28 cellular contexts compared by ENCODE assay signal in the genomic region with DNA sequence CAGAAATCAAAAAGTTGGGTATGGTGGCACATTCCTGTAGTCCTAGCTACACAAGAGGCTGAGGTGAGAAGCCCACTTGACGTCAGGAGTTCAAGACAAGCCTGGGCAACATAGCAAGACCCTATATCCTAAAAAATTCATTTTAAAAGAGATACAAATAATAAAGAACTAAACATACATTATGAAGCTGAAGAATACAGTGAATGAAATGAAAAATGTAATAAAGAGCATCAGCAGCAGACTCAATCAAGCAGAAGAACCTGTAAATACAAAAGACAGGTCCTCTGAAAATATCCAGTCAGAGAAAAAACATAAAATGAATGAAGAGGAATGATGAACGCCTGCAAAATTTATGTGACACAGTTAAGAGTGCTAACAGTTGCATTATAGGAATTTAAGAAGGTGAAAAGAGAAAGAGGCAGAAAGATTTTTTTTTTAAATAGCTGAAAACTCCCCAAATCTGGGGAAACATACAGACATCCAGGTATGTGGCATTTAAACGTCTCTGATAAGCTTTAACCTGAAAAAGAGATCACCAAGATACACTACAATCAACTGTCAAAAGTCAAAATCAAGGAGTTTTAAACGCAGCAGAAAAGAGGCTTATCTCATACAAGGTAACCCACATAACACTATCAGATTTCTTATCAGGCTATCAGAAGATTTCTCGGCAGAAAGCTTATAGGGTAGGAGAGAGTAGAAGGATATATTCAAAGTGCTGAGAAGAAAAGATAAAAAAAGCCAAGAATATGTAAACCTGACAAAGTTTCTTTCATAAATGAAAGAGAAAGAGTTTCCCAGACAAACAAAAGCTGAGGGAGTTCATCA. TPM values are rescaled to one million over a fixed set of nuclear protein-coding genes. Genes with fewer than 3 reads are reported as not detected.
DNase-seq lines count a peak whose midpoint lies in the region; ATAC-seq, FAIRE-seq and TF ChIP-seq lines count a peak whose summit lies in the region.
"Had no signal": no experiment of that assay in that cellular context is flagged by ENCODE, and none has a peak within 500 bp of the region (broad histone marks: within the 10 kb centered on the region; RNA-seq: fewer than 3 reads in every experiment).

No MANE protein-coding gene starts in this region.

- DNase-seq in GM19239 (ENCODE audit: insufficient read length, low spot score) (no peak), K562 (ENCODE audit: extremely low read depth in 1 of 4, low spot score in 3 of 4) (no peak), mesendoderm (peak; percentile 36), NCI-H524 (lab: John Stamatoyannopoulos, UW) (no peak), body of pancreas (no peak)
- no peak for DNase-seq in activated naive CD8-positive, alpha-beta T cell treated with anti-CD3 and anti-CD28 coated beads for 36 hours
- DNase-seq: 8988T; ACHN; BE2C; C1 segment of cervical spinal cord; CD4-positive, alpha-beta memory T cell; CD4-positive, CD25-positive, alpha-beta regulatory T cell; CD8-positive, alpha-beta memory T cell; COR-L47; DMS 273 treated with DMSO at 0.1 percent for 48 hours; DMS153; DMS53; DMS79; DND-41; EL; GDM1 had no signal

- H3K4me2 ChIP-seq in K562 (ENCODE audit: insufficient read depth, low read length) (no peak overlapping the region), mesendoderm (ENCODE audit: low read length) (no peak overlapping the region)
- H3K4me2 ChIP-seq: BLaER1 had no signal

- TF ChIP-seq CTCF in HEK293 (tag by site-specific recombination; IDR thresholded peaks at IDR 0.05), result no peak
- no peak for TF ChIP-seq CTCF in K562 (IDR thresholded peaks at IDR 0.05 in 2 of 3, conservative IDR thresholded peaks at IDR 0.05 in 1 of 3; ENCODE audit: insufficient read depth in 2 of 3, low read depth in 1 of 3, low read length in 3 of 3)
- no peak for TF ChIP-seq CTCF in body of pancreas (IDR thresholded peaks at IDR 0.05)

- no peak overlapping the region for H3K4me3 Mint-ChIP-seq in activated naive CD8-positive, alpha-beta T cell treated with anti-CD3 and anti-CD28 coated beads for 36 hours
- H3K4me3 Mint-ChIP-seq: CD14-positive monocyte; CD4-positive, alpha-beta memory T cell; CD4-positive, CD25-positive, alpha-beta regulatory T cell; CD8-positive, alpha-beta memory T cell had no signal

- peaks cover 4% of the 10 kb centered on the region for H3K4me1 Mint-ChIP-seq in activated naive CD8-positive, alpha-beta T cell treated with anti-CD3 and anti-CD28 coated beads for 36 hours
- H3K4me1 Mint-ChIP-seq: CD4-positive, alpha-beta memory T cell; CD4-positive, CD25-positive, alpha-beta regulatory T cell; CD8-positive, alpha-beta memory T cell had no signal

- H3K27me3 ChIP-seq in K562 (ENCODE audit: control insufficient read depth in 2 of 2, insufficient read depth in 2 of 2, low read length in 2 of 2), result no peaks in the 10 kb centered on the region
- H3K27me3 ChIP-seq in mesendoderm (ENCODE audit: insufficient read depth, low read length, poor library complexity), result no peaks in the 10 kb centered on the region
- no peaks in the 10 kb centered on the region for H3K27me3 ChIP-seq in body of pancreas
- H3K27me3 ChIP-seq: BE2C, BLaER1 had no signal

- H2BK15ac ChIP-seq in mesendoderm (replicated peaks; ENCODE audit: low read depth), result no peak overlapping the region

- FAIRE-seq in GM19239 (lab: Jason Lieb, UNC) (peak; percentile 26), K562 (lab: Jason Lieb, UNC) (no peak)
- FAIRE-seq: A204.1, GM12878, GM12892, GM18507 had no signal

- H3K4me3 ChIP-seq in HEK293 (ENCODE audit: low read depth, low read length), result no peak overlapping the region
- H3K4me3 ChIP-seq in K562, result no peak overlapping the region
- H3K4me3 ChIP-seq in mesendoderm (ENCODE audit: low read length), result no peak overlapping the region
- H3K4me3 ChIP-seq in body of pancreas, result no peak overlapping the region
- H3K4me3 ChIP-seq: BLaER1, GM12878 had no signal

- WGBS in K562 (ENCODE audit: insufficient coverage, low coverage, missing lambda C conversion rate), result 0% methylated on average over 5 of the region's 5 CpGs
- no CpG with 5 or more reads among the region's 5 CpGs for WGBS in mesendoderm (ENCODE audit: extremely low coverage, insufficient coverage, low lambda C conversion rate)
- WGBS in body of pancreas, 2 donors, result 60 to 64% methylated on average over 5 of the region's 5 CpGs

- no peak overlapping the region for H2AFZ ChIP-seq in K562 (ENCODE audit: low read depth, low read length)

- H3K9me3 ChIP-seq in HEK293 (ENCODE audit: control insufficient read depth, insufficient read depth, low read depth, low read length) (no peaks in the 10 kb centered on the region), K562 (replicated peaks; ENCODE audit: control insufficient read depth, insufficient read depth, low read depth, low read length) (0 out of 2 replicates have a peak, but pooled peaks cover 3% of the 10 kb centered on the region), body of pancreas (no peaks in the 10 kb centered on the region)
- H3K9me3 ChIP-seq: BE2C had no signal

- no peak overlapping the region for H4K5ac ChIP-seq in mesendoderm (ENCODE audit: low read length)

- H3K4me1 ChIP-seq in HEK293 (ENCODE audit: control insufficient read depth, insufficient read depth, low read length) (no peaks in the 10 kb centered on the region), K562 (replicated peaks in 1 of 2; ENCODE audit: control insufficient read depth in 2 of 2, insufficient read depth in 2 of 2, low read length in 2 of 2) (no peaks in the 10 kb centered on the region), mesendoderm (ENCODE audit: control insufficient read depth, low read depth, low read length) (no peaks in the 10 kb centered on the region), body of pancreas (no peaks in the 10 kb centered on the region)
- H3K4me1 ChIP-seq: BE2C, BLaER1 had no signal

- no peak overlapping the region for H2AK5ac ChIP-seq in mesendoderm (ENCODE audit: low read length)

- peaks cover 1% of the 10 kb centered on the region for H3K36me3 Mint-ChIP-seq in activated naive CD8-positive, alpha-beta T cell treated with anti-CD3 and anti-CD28 coated beads for 36 hours
- H3K36me3 Mint-ChIP-seq: CD14-positive monocyte; CD4-positive, CD25-positive, alpha-beta regulatory T cell had no signal

- TF ChIP-seq POLR2A in K562 (conservative IDR thresholded peaks at IDR 0.05) (no peak), body of pancreas (IDR thresholded peaks at IDR 0.05) (no peak)

- H3K79me2 ChIP-seq in K562 (ENCODE audit: control insufficient read depth, insufficient read depth, low read length), result no peaks in the 10 kb centered on the region
- no peaks in the 10 kb centered on the region for H3K79me2 ChIP-seq in mesendoderm (ENCODE audit: control insufficient read depth, insufficient read depth, low read length)

- no peak for TF ChIP-seq EP300 in K562 (IDR thresholded peaks at IDR 0.05; ENCODE audit: low read length)

- H3K9me1 ChIP-seq in K562 (ENCODE audit: control insufficient read depth, insufficient read depth, low read length), result no peaks in the 10 kb centered on the region

- POLR2A ChIA-PET in HEK293 (lab: Yijun Ruan, JAX), result no interaction called here
- POLR2A ChIA-PET in K562 (lab: Yijun Ruan, JAX), result no interaction called here

- H3K56ac ChIP-seq in mesendoderm (ENCODE audit: low read length), result no peak overlapping the region

- no peak for TF ChIP-seq RAD21 in K562 (CRISPR knock-in tag; conservative IDR thresholded peaks at IDR 0.05 in 1 of 2, IDR thresholded peaks at IDR 0.05 in 1 of 2)

- in situ Hi-C loops in K562 (cut with MboI), result loop anchor here (5.0 kb wide), 1 partner anchor 627 kb away; no protein-coding TSS in a partner anchor

- no peaks in the 10 kb centered on the region for H3K79me1 ChIP-seq in mesendoderm (ENCODE audit: low read length)

- H2BK5ac ChIP-seq in mesendoderm (ENCODE audit: low read length), result no peak overlapping the region

- H2BK120ac ChIP-seq in mesendoderm (ENCODE audit: low read depth, low read length), result no peak overlapping the region

- peaks cover 38% of the 10 kb centered on the region for H3K27me3 Mint-ChIP-seq in activated naive CD8-positive, alpha-beta T cell treated with anti-CD3 and anti-CD28 coated beads for 36 hours

- H3K36me3 ChIP-seq in HEK293 (ENCODE audit: control insufficient read depth in 2 of 2, insufficient read depth in 1 of 2, low read length in 2 of 2) (no peaks in the 10 kb centered on the region), K562 (ENCODE audit: control insufficient read depth, insufficient read depth, low read length) (no peaks in the 10 kb centered on the region), mesendoderm (ENCODE audit: control insufficient read depth, insufficient read depth, low read length) (no peaks in the 10 kb centered on the region), body of pancreas (replicated peaks in 1 of 2; ENCODE audit: insufficient read depth in 1 of 2, low read depth in 2 of 2) (no peaks in the 10 kb centered on the region)
- H3K36me3 ChIP-seq: BE2C, BLaER1 had no signal

- no peak overlapping the region for H3K23ac ChIP-seq in mesendoderm (ENCODE audit: low read length)

- H3K9me3 Mint-ChIP-seq in activated naive CD8-positive, alpha-beta T cell treated with anti-CD3 and anti-CD28 coated beads for 36 hours, result peaks cover 8% of the 10 kb centered on the region

- H3K27ac ChIP-seq in HEK293 (ENCODE audit: extremely low read depth, low read depth, low read length) (no peak overlapping the region), K562 (ENCODE audit: extremely low read depth, low read depth, low read length) (no peak overlapping the region), mesendoderm (ENCODE audit: low read depth, low read length) (no peak overlapping the region), body of pancreas (no peak overlapping the region)
- H3K27ac ChIP-seq: BLaER1 had no signal

- no peak overlapping the region for H4K8ac ChIP-seq in mesendoderm (ENCODE audit: low read depth, low read length)

- no peak overlapping the region for H3K27ac Mint-ChIP-seq in activated naive CD8-positive, alpha-beta T cell treated with anti-CD3 and anti-CD28 coated beads for 36 hours
- H3K27ac Mint-ChIP-seq: CD14-positive monocyte; CD4-positive, alpha-beta memory T cell; CD4-positive, CD25-positive, alpha-beta regulatory T cell; CD8-positive, alpha-beta memory T cell had no signal

- H4K20me1 ChIP-seq in K562 (replicated peaks; ENCODE audit: control insufficient read depth, insufficient read depth, low read length), result no peaks in the 10 kb centered on the region
- H4K20me1 ChIP-seq: BLaER1 had no signal

- H3K9ac ChIP-seq in K562 (ENCODE audit: insufficient read depth in 1 of 2, low read depth in 2 of 2, low read length in 2 of 2) (no peak overlapping the region), mesendoderm (ENCODE audit: low read length) (no peak overlapping the region)
- H3K9ac ChIP-seq: BLaER1 had no signal

- ATAC-seq in K562 (no peak), body of pancreas (no peak)
- ATAC-seq: GM12878 had no signal

- no peak overlapping the region for H3K4ac ChIP-seq in mesendoderm (ENCODE audit: low read depth, low read length)

- no peak overlapping the region for H3K18ac ChIP-seq in mesendoderm (ENCODE audit: low read length)

- intact Hi-C loops in K562 (cut with micrococcal nuclease) (no loop called here), body of pancreas (cut with DNase I) (no loop called here)

- CTCF ChIA-PET in HEK293 (lab: Yijun Ruan, JAX), result interaction anchor here (0.7 to 1.7 kb wide), 2 partner anchors 11 to 632 kb away, joined by 4 read pairs; no protein-coding TSS in a partner anchor
- CTCF ChIA-PET in K562 (lab: Yijun Ruan, JAX; ENCODE audit: low intra/inter-chr PET ratio), result no interaction called here

- BruUV-seq in K562 (replicated peaks; lab: Mats Ljungman, UMichigan), result no TSS peak

RNA-seq across cellular contexts. Expression of a gene that starts 57.6 kb away (rescaled TPM):
- 53.6 and 122 TPM in 2 replicates for total RNA-seq in K562 (2011; cell fraction: chromatin; rRNA removed; ENCODE audit: low replicate concordance)
- 36.7 and 44.0 TPM in 2 replicates for total RNA-seq in K562 (2011; cell fraction: nucleolus; rRNA removed)
- total RNA-seq in K562 (2011; cell fraction: nucleoplasm; rRNA removed), result 65.5 and 95.0 TPM in 2 replicates
- 23.4 and 24.7 TPM in 2 replicates for total RNA-seq in K562 (2014; rRNA removed)
- total RNA-seq in K562 (2014; rRNA removed; fragmentation: Illumina TruSeq; extraction: Trizol), result 39.1 and 39.2 TPM in 2 replicates
- 38.4 and 41.1 TPM in 2 replicates for total RNA-seq in K562 (2015; rRNA removed; fragmentation: Illumina TruSeq; extraction: Trizol)
- 48.0 and 51.4 TPM in 2 replicates for total RNA-seq in K562 (2021)
- 62.1 and 77.6 TPM in 2 replicates for polyA plus RNA-seq in K562 (2011; rRNA removed)
- 42.1 and 82.3 TPM in 2 replicates for polyA plus RNA-seq in K562 (2011; cell fraction: cytosol; rRNA removed)
- 60.0 and 97.1 TPM in 2 replicates for polyA plus RNA-seq in K562 (2011; cell fraction: nucleus; rRNA removed)
- polyA plus RNA-seq in K562 (2012), result 33.7 and 34.3 TPM in 2 replicates
- polyA plus RNA-seq in K562 (2014; fragmentation: Illumina TruSeq; extraction: Trizol), result 38.0 and 43.9 TPM in 2 replicates
- polyA plus RNA-seq in K562 (2014; fragmentation: Nextera tagmentation; extraction: Ambion mirVana), result 10 to 100 TPM; 44.3 to 68.7 TPM
- 28.9 and 32.2 TPM in 2 replicates for polyA plus RNA-seq in K562 (2014; rRNA removed)
- 194 and 197 TPM in 2 replicates for polyA minus RNA-seq in K562 (2011; rRNA and poly(A)+ RNA removed)
- polyA minus RNA-seq in K562 (2011; cell fraction: cytosol; rRNA and poly(A)+ RNA removed), result 48.2 and 51.7 TPM in 2 replicates
- 41.2 and 96.2 TPM in 2 replicates for polyA minus RNA-seq in K562 (2011; cell fraction: nucleus; rRNA and poly(A)+ RNA removed)
- polyA plus RNA-seq in mesendoderm (2013, experiment 1 of 2), result 71.2 TPM
- 67.2 TPM for polyA plus RNA-seq in mesendoderm (2013, experiment 2 of 2)
- total RNA-seq in activated naive CD8-positive, alpha-beta T cell treated with anti-CD3 and anti-CD28 coated beads for 36 hours, result 10 to 100 TPM; 37.8 to 38.9 TPM
- 10 to 100 TPM; 25.1 to 29.1 TPM for total RNA-seq in body of pancreas
